Comparison of ENCODE assay signal across 22 cellular contexts in the genomic region with DNA sequence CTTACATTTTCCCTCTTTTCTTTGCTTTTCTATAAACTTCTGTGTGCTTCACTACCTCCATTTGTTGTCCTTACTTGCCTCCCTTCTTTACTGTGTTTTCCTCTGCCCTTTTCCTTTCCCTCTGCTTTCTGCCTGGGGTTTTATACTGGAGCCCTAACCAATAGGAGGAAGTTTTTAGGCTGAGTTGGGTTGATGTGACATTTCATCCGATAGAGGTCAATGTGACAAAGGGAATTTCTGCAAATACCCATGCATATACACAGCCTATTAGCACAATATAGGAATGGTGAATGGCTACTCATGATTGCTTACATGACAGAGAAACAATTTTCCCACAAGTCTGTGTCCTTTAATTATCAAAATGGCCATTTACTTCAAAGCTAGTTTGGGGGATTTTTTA.
DNase-seq lines count a peak whose midpoint lies in the region; ATAC-seq and TF ChIP-seq lines count a peak whose summit lies in the region.
"Had no signal": no experiment of that assay in that cellular context is flagged by ENCODE, and none has a peak within 500 bp of the region (broad histone marks: within the 10 kb centered on the region; RNA-seq: fewer than 3 reads in every experiment).

No MANE protein-coding gene starts in this region.

- DNase-seq in T47D (ENCODE audit: low read depth in 1 of 2, low spot score in 1 of 2) (peak; percentile 37 to 71), mammary epithelial cell (no peak), globus pallidus (ENCODE audit: low spot score) (peak; percentile 29), mesendoderm (peak; percentile 51), HCEC 1CT (no peak), neuronal stem cell (ENCODE audit: low spot score) (no peak), left ventricle myocardium superior (no peak)
- DNase-seq in stimulated activated CD4-positive, alpha-beta T cell treated with anti-CD3 and anti-CD28 coated beads, Interleukin-4, amount 100 ng/mL, for 1 hour, result no peak
- DNase-seq: DMS53, KG1, MG63, NCI-H1092 treated with DMSO at 0.1 percent for 48 hours, NCI-H1694 treated with DMSO at 0.1 percent for 48 hours, NCI-H446 treated with DMSO at 0.1 percent for 48 hours, NCI-H774, Peyer's patch, SHP77 had no signal

- no peak overlapping the region for H3K4ac ChIP-seq in mesendoderm (ENCODE audit: low read depth, low read length)
- H3K4ac ChIP-seq in neuronal stem cell (ENCODE audit: low read length), result no peak overlapping the region

- H3K9ac ChIP-seq in mammary epithelial cell (ENCODE audit: insufficient read depth, low read length) (no peak overlapping the region), mesendoderm (ENCODE audit: low read length) (no peak overlapping the region), neuronal stem cell (ENCODE audit: low read depth, low read length, poor library complexity) (no peak overlapping the region)

- BruUV-seq in mammary epithelial cell (replicated peaks; lab: Mats Ljungman, UMichigan), result no TSS peak

- no peaks in the 10 kb centered on the region for H3K36me3 ChIP-seq in mammary epithelial cell (ENCODE audit: insufficient read depth, low read length)
- no peaks in the 10 kb centered on the region for H3K36me3 ChIP-seq in mesendoderm (ENCODE audit: control insufficient read depth, insufficient read depth, low read length)
- no peaks in the 10 kb centered on the region for H3K36me3 ChIP-seq in neuronal stem cell (replicated peaks in 1 of 2; ENCODE audit: control insufficient read depth in 2 of 2, insufficient read depth in 2 of 2, low read length in 2 of 2)
- H3K36me3 ChIP-seq: MG63, Peyer's patch had no signal

- no peak overlapping the region for H2BK120ac ChIP-seq in mesendoderm (ENCODE audit: low read depth, low read length)
- H2BK120ac ChIP-seq in neuronal stem cell (ENCODE audit: low read depth, low read length), result no peak overlapping the region

- no peak for ATAC-seq in left ventricle myocardium superior
- ATAC-seq: HCT116, SK-N-SH treated with all-trans-retinoic acid at 6 μM for 48 hours had no signal

- 46% methylated on average over 1 of the region's 1 CpG for WGBS in mammary epithelial cell (ENCODE audit: low coverage, missing lambda C conversion rate)
- no CpG with 5 or more reads among the region's 1 CpG for WGBS in mesendoderm (ENCODE audit: extremely low coverage, insufficient coverage, low lambda C conversion rate)
- WGBS in neuronal stem cell (ENCODE audit: extremely low coverage in 2 of 2, insufficient read length in 2 of 2, insufficient replicate concordance in 1 of 2), 2 donors, result no CpG with 5 or more reads among the region's 1 CpG

- H3K14ac ChIP-seq in neuronal stem cell (ENCODE audit: low read length), result no peak overlapping the region

- H3K27me3 ChIP-seq in mammary epithelial cell (ENCODE audit: insufficient read depth, low read length) (no peaks in the 10 kb centered on the region), mesendoderm (ENCODE audit: insufficient read depth, low read length, poor library complexity) (no peaks in the 10 kb centered on the region), neuronal stem cell (ENCODE audit: control insufficient read depth in 3 of 3, insufficient read depth in 3 of 3, low read depth in 1 of 3, low read length in 3 of 3) (no peaks in the 10 kb centered on the region)
- H3K27me3 ChIP-seq: MG63, Peyer's patch had no signal

- H2BK15ac ChIP-seq in mesendoderm (replicated peaks; ENCODE audit: low read depth) (no peak overlapping the region), neuronal stem cell (ENCODE audit: low read length) (no peak overlapping the region)

- H3K27ac ChIP-seq in mammary epithelial cell (ENCODE audit: insufficient read depth, low read depth, low read length) (no peak overlapping the region), mesendoderm (ENCODE audit: low read depth, low read length) (no peak overlapping the region), neuronal stem cell (replicated peaks; ENCODE audit: low read length) (no peak overlapping the region)
- H3K27ac ChIP-seq: 22Rv1, HL-60, Peyer's patch had no signal

- no peaks in the 10 kb centered on the region for H3K79me2 ChIP-seq in mammary epithelial cell (ENCODE audit: insufficient read depth, low read length)
- no peaks in the 10 kb centered on the region for H3K79me2 ChIP-seq in mesendoderm (ENCODE audit: control insufficient read depth, insufficient read depth, low read length)

- CTCF ChIA-PET in mammary epithelial cell (lab: Charles Lee; ENCODE audit: low non-redundant PET), result no interaction called here

- no peaks in the 10 kb centered on the region for H3K79me1 ChIP-seq in mesendoderm (ENCODE audit: low read length)
- H3K79me1 ChIP-seq in neuronal stem cell (ENCODE audit: low read depth, low read length), result no peaks in the 10 kb centered on the region

- intact Hi-C loops in mammary epithelial cell (cut with micrococcal nuclease) (no loop called here), left ventricle myocardium superior (cut with micrococcal nuclease) (no loop called here)

- H2AFZ ChIP-seq in mammary epithelial cell (ENCODE audit: low read depth, low read length) (no peak overlapping the region), neuronal stem cell (ENCODE audit: low read length) (no peak overlapping the region)

- no peaks in the 10 kb centered on the region for H3K9me3 ChIP-seq in mammary epithelial cell (replicated peaks; ENCODE audit: insufficient read depth, low read length)
- no peaks in the 10 kb centered on the region for H3K9me3 ChIP-seq in neuronal stem cell (replicated peaks in 1 of 2; ENCODE audit: control insufficient read depth in 2 of 2, insufficient read depth in 1 of 2, low read depth in 1 of 2, low read length in 2 of 2)
- H3K9me3 ChIP-seq: Caco-2, MG63, Peyer's patch had no signal

- no peaks in the 10 kb centered on the region for H3K4me1 ChIP-seq in mammary epithelial cell (ENCODE audit: insufficient read depth, low read length)
- no peaks in the 10 kb centered on the region for H3K4me1 ChIP-seq in mesendoderm (ENCODE audit: control insufficient read depth, low read depth, low read length)
- H3K4me1 ChIP-seq in neuronal stem cell (ENCODE audit: control insufficient read depth in 2 of 2, insufficient read depth in 1 of 2, low read depth in 1 of 2, low read length in 2 of 2), result peaks cover 2 to 9% of the 10 kb centered on the region in 2 donors
- H3K4me1 ChIP-seq: Caco-2, Peyer's patch had no signal

- H2BK5ac ChIP-seq in mesendoderm (ENCODE audit: low read length) (no peak overlapping the region), neuronal stem cell (ENCODE audit: low read length) (no peak overlapping the region)

- H3K4me2 ChIP-seq in mammary epithelial cell (ENCODE audit: insufficient read depth, low read depth, low read length), result no peak overlapping the region
- H3K4me2 ChIP-seq in mesendoderm (ENCODE audit: low read length), result no peak overlapping the region
- no peak overlapping the region for H3K4me2 ChIP-seq in neuronal stem cell (ENCODE audit: insufficient read depth, low read length, poor library complexity, severe bottlenecking)

- H3K23ac ChIP-seq in mesendoderm (ENCODE audit: low read length) (no peak overlapping the region), neuronal stem cell (ENCODE audit: low read depth, low read length, poor library complexity) (no peak overlapping the region)

- no peak overlapping the region for H4K91ac ChIP-seq in neuronal stem cell (ENCODE audit: low read depth, low read length, poor library complexity)

- in situ Hi-C loops in T47D (cut with HindIII; ENCODE audit: low pct_unique_long_range_greater_than_20kb, low sequenced_read_pairs) (no loop called here), mammary epithelial cell (cut with MboI; ENCODE audit: low sequenced_read_pairs in 2 of 2) (no loop called here)

- no peak overlapping the region for H2BK12ac ChIP-seq in neuronal stem cell (ENCODE audit: low read length)

- TF ChIP-seq CTCF in mammary epithelial cell (conservative IDR thresholded peaks at IDR 0.05 in 1 of 2, IDR thresholded peaks at IDR 0.05 in 1 of 2; ENCODE audit: extremely low read depth in 1 of 2, insufficient read depth in 1 of 2, low read depth in 1 of 2, low read length in 2 of 2), result no peak

- no peak overlapping the region for H3K18ac ChIP-seq in mesendoderm (ENCODE audit: low read length)
- H3K18ac ChIP-seq in neuronal stem cell (ENCODE audit: low read length), result no peak overlapping the region

- H3K4me3 ChIP-seq in mammary epithelial cell (replicated peaks in 1 of 3; ENCODE audit: insufficient read depth in 1 of 3, low read depth in 2 of 3, low read length in 3 of 3), result no peak overlapping the region
- H3K4me3 ChIP-seq in mesendoderm (ENCODE audit: low read length), result no peak overlapping the region
- no peak overlapping the region for H3K4me3 ChIP-seq in neuronal stem cell (ENCODE audit: low read length in 2 of 2)
- H3K4me3 ChIP-seq: MG63, Peyer's patch had no signal

- H2AK5ac ChIP-seq in mesendoderm (ENCODE audit: low read length) (no peak overlapping the region), neuronal stem cell (ENCODE audit: low read depth, low read length) (no peak overlapping the region)

- no peak overlapping the region for H3K56ac ChIP-seq in mesendoderm (ENCODE audit: low read length)

- dilution Hi-C loops in mammary epithelial cell (cut with HindIII; ENCODE audit: low sequenced_read_pairs), result no loop called here

- no peaks in the 10 kb centered on the region for H4K20me1 ChIP-seq in mammary epithelial cell (ENCODE audit: insufficient read depth, low read length)

- no peak overlapping the region for H4K5ac ChIP-seq in mesendoderm (ENCODE audit: low read length)

- no peak overlapping the region for H4K8ac ChIP-seq in mesendoderm (ENCODE audit: low read depth, low read length)
- H4K8ac ChIP-seq in neuronal stem cell (ENCODE audit: low read depth, low read length), result no peak overlapping the region

Comparison
In these comparisons a context has a peak if more than half of its experiments do, and no peak if none do; other contexts are left out.
1. DNase-seq: peak in T47D (2 of 2), globus pallidus (single experiment) and mesendoderm (single experiment); none in mammary epithelial cell (single experiment), HCEC 1CT (single experiment), neuronal stem cell (single experiment), left ventricle myocardium superior (single experiment) and stimulated activated CD4-positive, alpha-beta T cell treated with anti-CD3 and anti-CD28 coated beads, Interleukin-4, amount 100 ng/mL, for 1 hour (single experiment).